In genomic region chrX:153884136-153885076, GRCh38 we compare ENCODE assay signal across 9 cellular contexts. TPM values are rescaled to one million over a fixed set of nuclear protein-coding genes. Genes with fewer than 3 reads are reported as not detected.
DNase-seq lines count a peak whose midpoint lies in the region; ATAC-seq and TF ChIP-seq lines count a peak whose summit lies in the region.
"Had no signal": no experiment of that assay in that cellular context is flagged by ENCODE, and none has a peak within 500 bp of the region (broad histone marks: within the 10 kb centered on the region; RNA-seq: fewer than 3 reads in every experiment).

No MANE protein-coding gene starts in this region.

- H3K4me1 Mint-ChIP-seq in activated T-cell treated with anti-CD3 and anti-CD28 coated beads, Interleukin-2, amount 50 U/mL, for 72 hours (ENCODE audit: low read depth) = peaks cover 5% of the 10 kb centered on the region
- peaks cover 5% of the 10 kb centered on the region for H3K4me1 Mint-ChIP-seq in activated T-cell treated with anti-CD3 and anti-CD28 coated beads, Interleukin-2, amount 50 U/mL, for 24 hours (ENCODE audit: low read depth)

- no peaks in the 10 kb centered on the region for H3F3A ChIP-seq in smooth muscle cell (ENCODE audit: low read depth)

- H3K27me3 ChIP-seq in dorsolateral prefrontal cortex = peaks cover 0 to 95% (median 62%) of the 10 kb centered on the region in 45 donors
- no peaks in the 10 kb centered on the region for H3K27me3 ChIP-seq in smooth muscle cell (ENCODE audit: low read depth)

- peak overlapping the region; percentile 61 to 66 for H3K4me3 Mint-ChIP-seq in activated T-cell treated with anti-CD3 and anti-CD28 coated beads, Interleukin-2, amount 50 U/mL, for 72 hours
- no peak overlapping the region for H3K4me3 Mint-ChIP-seq in activated T-cell treated with anti-CD3 and anti-CD28 coated beads, Interleukin-2, amount 50 U/mL, for 24 hours

- no peaks in the 10 kb centered on the region for H3K79me2 ChIP-seq in smooth muscle cell (ENCODE audit: low read depth)

- H3K9me3 Mint-ChIP-seq in activated T-cell treated with anti-CD3 and anti-CD28 coated beads, Interleukin-2, amount 50 U/mL, for 72 hours = no peaks in the 10 kb centered on the region
- H3K9me3 Mint-ChIP-seq in activated T-cell treated with anti-CD3 and anti-CD28 coated beads, Interleukin-2, amount 50 U/mL, for 24 hours = no peaks in the 10 kb centered on the region

- H3K4me2 ChIP-seq in smooth muscle cell = peak overlapping the region; percentile 80

- no peaks in the 10 kb centered on the region for H3K36me3 ChIP-seq in smooth muscle cell (ENCODE audit: low read depth)
- H3K36me3 ChIP-seq: transverse colon had no signal

- TF ChIP-seq CTCF in dorsolateral prefrontal cortex (IDR thresholded peaks at IDR 0.05 in 54 of 56, conservative IDR thresholded peaks at IDR 0.05 in 2 of 56; ENCODE audit: low read depth in 1 of 56, partially characterized antibody in 56 of 56) (no peak), smooth muscle cell (IDR thresholded peaks at IDR 0.05; ENCODE audit: borderline replicate concordance, insufficient read depth, poor library complexity, severe bottlenecking) (no peak)

- no peak overlapping the region for H3K9ac ChIP-seq in smooth muscle cell (ENCODE audit: low read depth)

- no peak for DNase-seq in activated T-cell treated with anti-CD3 and anti-CD28 coated beads, Interleukin-2, amount 50 U/mL, for 72 hours
- no peak for DNase-seq in activated T-cell treated with anti-CD3 and anti-CD28 coated beads, Interleukin-2, amount 50 U/mL, for 24 hours
- DNase-seq in NCI-H2171 (lab: John Stamatoyannopoulos, UW) (peak; percentile 34), dorsolateral prefrontal cortex (peak in 1 of 10 donors; percentile 40), smooth muscle cell (lab: John Stamatoyannopoulos, UW; ENCODE audit: unreplicated experiment) (no peak), GM19238 (ENCODE audit: insufficient read length, low spot score) (no peak)
- DNase-seq in stimulated activated CD4-positive, alpha-beta T cell treated with anti-CD3 and anti-CD28 coated beads, Interleukin-1b, Interleukin-23, amount 100 ng/mL, for 48 hours = no peak
- DNase-seq: transverse colon had no signal

- H3K9me3 ChIP-seq in smooth muscle cell (replicated peaks; ENCODE audit: low read depth) = no peaks in the 10 kb centered on the region
- H3K9me3 ChIP-seq: transverse colon had no signal

- intact Hi-C loops in dorsolateral prefrontal cortex (cut with DNase I) = no loop called here

- peaks cover 5% of the 10 kb centered on the region for H4K20me1 ChIP-seq in smooth muscle cell (ENCODE audit: low read depth)

- H2AFZ ChIP-seq in smooth muscle cell (ENCODE audit: low read depth) = no peak overlapping the region

- H3K27me3 Mint-ChIP-seq in activated T-cell treated with anti-CD3 and anti-CD28 coated beads, Interleukin-2, amount 50 U/mL, for 72 hours (ENCODE audit: low read depth) = peaks cover 41% of the 10 kb centered on the region
- H3K27me3 Mint-ChIP-seq in activated T-cell treated with anti-CD3 and anti-CD28 coated beads, Interleukin-2, amount 50 U/mL, for 24 hours = peaks cover 79% of the 10 kb centered on the region

- H3K4me3 ChIP-seq in dorsolateral prefrontal cortex (peak overlapping the region in 50 of 59 donors; percentile 18 to 64 (median 48)), smooth muscle cell (no peak overlapping the region)

- H3K36me3 Mint-ChIP-seq in activated T-cell treated with anti-CD3 and anti-CD28 coated beads, Interleukin-2, amount 50 U/mL, for 72 hours (ENCODE audit: insufficient read depth in 2 of 2) = no peaks in the 10 kb centered on the region
- H3K36me3 Mint-ChIP-seq in activated T-cell treated with anti-CD3 and anti-CD28 coated beads, Interleukin-2, amount 50 U/mL, for 24 hours (ENCODE audit: low read depth) = no peaks in the 10 kb centered on the region

- no peak for ATAC-seq in activated T-cell treated with anti-CD3 and anti-CD28 coated beads, Interleukin-2, amount 50 U/mL, for 72 hours (replicated peaks in 1 of 2)
- ATAC-seq in GM19463 (IDR thresholded peaks at IDR 0.05; ENCODE audit: unreplicated experiment) = no peak

- H3K27ac Mint-ChIP-seq in activated T-cell treated with anti-CD3 and anti-CD28 coated beads, Interleukin-2, amount 50 U/mL, for 72 hours = no peak overlapping the region
- H3K27ac Mint-ChIP-seq in activated T-cell treated with anti-CD3 and anti-CD28 coated beads, Interleukin-2, amount 50 U/mL, for 24 hours = no peak overlapping the region

- peak overlapping the region in 10 of 59 donors; percentile 5 to 64 (median 42) for H3K27ac ChIP-seq in dorsolateral prefrontal cortex
- H3K27ac ChIP-seq in smooth muscle cell (ENCODE audit: low read depth) = no peak overlapping the region
- H3K27ac ChIP-seq: transverse colon had no signal

- 74% methylated on average over 20 of the region's 20 CpGs for WGBS in smooth muscle cell (ENCODE audit: low lambda C conversion rate)

- peaks cover 15% of the 10 kb centered on the region for H3K4me1 ChIP-seq in smooth muscle cell (ENCODE audit: low read depth)

RNA-seq across cellular contexts. Expression of gene L1CAM, which starts 1.6 kb away (rescaled TPM):
- total RNA-seq in activated T-cell treated with anti-CD3 and anti-CD28 coated beads, Interleukin-2, amount 50 U/mL, for 72 hours = 1 to 10 TPM; 1.8 to 2.1 TPM
- total RNA-seq in dorsolateral prefrontal cortex (100 to 1,000 TPM in 118 of 120 experiments, 10 to 100 TPM in 2; 45.6 to 277 (median 185) TPM), smooth muscle cell (27.2 and 38.6 TPM in 2 replicates)
- polyA plus RNA-seq in smooth muscle cell = 61.1 and 68.7 TPM in 2 replicates

RNA-seq across cellular contexts. Expression of gene AVPR2, which starts 20.1 kb away (rescaled TPM):
- total RNA-seq in activated T-cell treated with anti-CD3 and anti-CD28 coated beads, Interleukin-2, amount 50 U/mL, for 72 hours = not detected
- total RNA-seq in dorsolateral prefrontal cortex = under 1 TPM in 2 of 120 experiments, not detected in 118; 0.41 to 0.66 TPM
- not detected in 2 replicates for total RNA-seq in smooth muscle cell
- not detected in 2 replicates for polyA plus RNA-seq in smooth muscle cell

RNA-seq across cellular contexts. Expression of gene ARHGAP4, which starts 41.7 kb away (rescaled TPM):
- total RNA-seq in activated T-cell treated with anti-CD3 and anti-CD28 coated beads, Interleukin-2, amount 50 U/mL, for 72 hours = 100 to 1,000 TPM; 147 to 158 TPM
- total RNA-seq in dorsolateral prefrontal cortex (10 to 100 TPM in 106 of 120 experiments, 1 to 10 TPM in 14; 6.4 to 31.6 (median 14.8) TPM), smooth muscle cell (7.6 and 10.9 TPM in 2 replicates)
- 11.5 and 15.5 TPM in 2 replicates for polyA plus RNA-seq in smooth muscle cell

RNA-seq across cellular contexts. Expression of gene NAA10, which starts 50.4 kb away (rescaled TPM):
- total RNA-seq in activated T-cell treated with anti-CD3 and anti-CD28 coated beads, Interleukin-2, amount 50 U/mL, for 72 hours = 10 to 100 TPM; 76.7 to 94.1 TPM
- 100 to 1,000 TPM in 13 of 120 experiments, 10 to 100 TPM in 107; 57.4 to 119 (median 83.8) TPM for total RNA-seq in dorsolateral prefrontal cortex
- total RNA-seq in smooth muscle cell = 80.1 and 81.2 TPM in 2 replicates
- 124 and 149 TPM in 2 replicates for polyA plus RNA-seq in smooth muscle cell

RNA-seq across cellular contexts. Expression of gene PDZD4, which starts 54.1 kb away (rescaled TPM):
- total RNA-seq in activated T-cell treated with anti-CD3 and anti-CD28 coated beads, Interleukin-2, amount 50 U/mL, for 72 hours = 1 to 10 TPM in 1 of 2 donors, under 1 TPM in 1; 0.82 to 5.0 TPM
- total RNA-seq in dorsolateral prefrontal cortex (100 to 1,000 TPM; 104 to 526 (median 351) TPM), smooth muscle cell (2.3 and 3.1 TPM in 2 replicates)
- 2.3 and 2.9 TPM in 2 replicates for polyA plus RNA-seq in smooth muscle cell

Comparison
In these comparisons a context has a peak if more than half of its experiments do, and no peak if none do; other contexts are left out.
1. RNA of gene ARHGAP4, which starts 41.7 kb away (total RNA-seq): 147 to 158 TPM in activated T-cell treated with anti-CD3 and anti-CD28 coated beads, Interleukin-2, amount 50 U/mL, for 72 hours; 6.4 to 31.6 TPM in dorsolateral prefrontal cortex and 7.6 to 10.9 TPM in smooth muscle cell; every median in the first group is over 4 times any median in the second.